In genomic region chr6:170575250-170575649, GRCh38 we compare ENCODE assay signal across 13 cellular contexts. TPM values are rescaled to one million over a fixed set of nuclear protein-coding genes. Genes with fewer than 3 reads are reported as not detected.
DNase-seq lines count a peak whose midpoint lies in the region; TF ChIP-seq lines count a peak whose summit lies in the region.
"Had no signal": no experiment of that assay in that cellular context is flagged by ENCODE, and none has a peak within 500 bp of the region (broad histone marks: within the 10 kb centered on the region; RNA-seq: fewer than 3 reads in every experiment).

No MANE protein-coding gene starts in this region.

- intact Hi-C loops in spleen (cut with DNase I; ENCODE audit: low total_unique reads), result no loop called here

- H3K9ac ChIP-seq in KMS-11 (no peak overlapping the region), mesendoderm (ENCODE audit: low read length) (no peak overlapping the region)

- no peak for TF ChIP-seq POLR2A in spleen (IDR thresholded peaks at IDR 0.05)

- peak; percentile 23; the same call in 1 of the 2 replicates for TF ChIP-seq CTCF in KMS-11 (conservative IDR thresholded peaks at IDR 0.05; ENCODE audit: low read depth, low read length)
- TF ChIP-seq CTCF in astrocyte of the spinal cord (IDR thresholded peaks at IDR 0.05; ENCODE audit: low read depth, low read length), result peak; percentile 38
- no peak for TF ChIP-seq CTCF in spleen (IDR thresholded peaks at IDR 0.05 in 8 of 11, conservative IDR thresholded peaks at IDR 0.05 in 3 of 11)

- H3K27me3 ChIP-seq in KMS-11 (ENCODE audit: insufficient read depth, low read depth), result no peaks in the 10 kb centered on the region
- no peaks in the 10 kb centered on the region for H3K27me3 ChIP-seq in mesendoderm (ENCODE audit: insufficient read depth, low read length, poor library complexity)
- H3K27me3 ChIP-seq in spleen (replicated peaks in 1 of 7), result no peaks in the 10 kb centered on the region
- H3K27me3 ChIP-seq: esophagus muscularis mucosa had no signal

- no peak overlapping the region for H3K18ac ChIP-seq in mesendoderm (ENCODE audit: low read length)

- H4K8ac ChIP-seq in mesendoderm (ENCODE audit: low read depth, low read length), result no peak overlapping the region

- H3K23ac ChIP-seq in mesendoderm (ENCODE audit: low read length), result no peak overlapping the region

- H2AK5ac ChIP-seq in mesendoderm (ENCODE audit: low read length), result no peak overlapping the region

- H3K9me3 ChIP-seq in spleen, result no peaks in the 10 kb centered on the region
- H3K9me3 ChIP-seq: esophagus muscularis mucosa had no signal

- H3K27ac ChIP-seq in KMS-11 (no peak overlapping the region), mesendoderm (ENCODE audit: low read depth, low read length) (no peak overlapping the region), spleen (no peak overlapping the region)
- H3K27ac ChIP-seq: esophagus muscularis mucosa had no signal

- H2BK5ac ChIP-seq in mesendoderm (ENCODE audit: low read length), result no peak overlapping the region

- WGBS in mesendoderm (ENCODE audit: extremely low coverage, insufficient coverage, low lambda C conversion rate), result no CpG with 5 or more reads among the region's 1 CpG
- WGBS in spleen, 5 donors, result 79 to 94% (median 90%) methylated on average over 1 of the region's 1 CpG

- H2BK120ac ChIP-seq in mesendoderm (ENCODE audit: low read depth, low read length), result no peak overlapping the region

- no peaks in the 10 kb centered on the region; the same call in 1 of the 2 replicates for H3K36me3 ChIP-seq in KMS-11 (ENCODE audit: insufficient read depth)
- H3K36me3 ChIP-seq in mesendoderm (ENCODE audit: control insufficient read depth, insufficient read depth, low read length), result no peaks in the 10 kb centered on the region
- H3K36me3 ChIP-seq in spleen, result peaks cover 6 to 100% (median 85%) of the 10 kb centered on the region in 6 donors

- H3K4ac ChIP-seq in mesendoderm (ENCODE audit: low read depth, low read length), result no peak overlapping the region

- H3K4me1 ChIP-seq in KMS-11 (ENCODE audit: low read depth, poor library complexity, severe bottlenecking), result peaks cover 15% of the 10 kb centered on the region
- H3K4me1 ChIP-seq in mesendoderm (ENCODE audit: control insufficient read depth, low read depth, low read length), result no peaks in the 10 kb centered on the region
- H3K4me1 ChIP-seq in spleen, result peaks cover 0 to 3% (median 0%) of the 10 kb centered on the region in 6 donors
- H3K4me1 ChIP-seq: esophagus muscularis mucosa had no signal

- no peak overlapping the region for H3K56ac ChIP-seq in mesendoderm (ENCODE audit: low read length)

- in situ Hi-C loops in astrocyte of the spinal cord (cut with HindIII; ENCODE audit: low sequenced_read_pairs), result no loop called here

- no peaks in the 10 kb centered on the region for H4K20me1 ChIP-seq in KMS-11 (ENCODE audit: insufficient read depth)

- H2AFZ ChIP-seq in KMS-11 (ENCODE audit: low read depth), result no peak overlapping the region

- no peak overlapping the region for H4K5ac ChIP-seq in mesendoderm (ENCODE audit: low read length)

- H3K79me1 ChIP-seq in mesendoderm (ENCODE audit: low read length), result no peaks in the 10 kb centered on the region

- H3K79me2 ChIP-seq in KMS-11 (ENCODE audit: insufficient read depth, low read depth) (no peaks in the 10 kb centered on the region), mesendoderm (ENCODE audit: control insufficient read depth, insufficient read depth, low read length) (no peaks in the 10 kb centered on the region)

- H3K4me2 ChIP-seq in KMS-11, result no peak overlapping the region
- H3K4me2 ChIP-seq in mesendoderm (ENCODE audit: low read length), result no peak overlapping the region

- no peak overlapping the region for H2BK15ac ChIP-seq in mesendoderm (replicated peaks; ENCODE audit: low read depth)

- H3K4me3 ChIP-seq in KMS-11 (IDR thresholded peaks at IDR 0.05; ENCODE audit: insufficient read depth, low read depth, low read length) (no peak overlapping the region), astrocyte of the spinal cord (ENCODE audit: low read depth, low read length) (no peak overlapping the region), mesendoderm (ENCODE audit: low read length) (no peak overlapping the region), spleen (no peak overlapping the region)
- H3K4me3 ChIP-seq: esophagus muscularis mucosa had no signal

- DNase-seq in NCI-H1105 treated with DMSO at 0.1 percent for 48 hours (lab: John Stamatoyannopoulos, UW), result peak; percentile 5
- DNase-seq in NCI-H1105 (lab: John Stamatoyannopoulos, UW), result no peak
- no peak for DNase-seq in astrocyte of the spinal cord (ENCODE audit: low read depth, low spot score)
- peak; percentile 31 for DNase-seq in mesendoderm
- DNase-seq in spleen, result no peak
- DNase-seq in mesenteric fat pad (ENCODE audit: low spot score), result no peak
- DNase-seq in OCI-M2 (lab: John Stamatoyannopoulos, UW; ENCODE audit: unreplicated experiment), result no peak
- DNase-seq: activated naive CD8-positive, alpha-beta T cell treated with anti-CD3 and anti-CD28 coated beads for 36 hours; midbrain; NCI-H146; Right ventricle myocardium superior had no signal

RNA-seq across cellular contexts. Expression of gene PDCD2, which starts 9.2 kb away (rescaled TPM):
- 101 TPM for polyA plus RNA-seq in mesendoderm (2013, experiment 1 of 2)
- 98.4 TPM for polyA plus RNA-seq in mesendoderm (2013, experiment 2 of 2)
- 10 to 100 TPM; 45.5 to 95.4 (median 51.6) TPM for total RNA-seq in spleen
- polyA plus RNA-seq in spleen, result 10 to 100 TPM; 58.4 to 80.2 (median 64.9) TPM
- total RNA-seq in mesenteric fat pad, result 54.1 TPM

RNA-seq across cellular contexts. Expression of gene TBP, which starts 21.1 kb away (rescaled TPM):
- 26.6 TPM for polyA plus RNA-seq in mesendoderm (2013, experiment 1 of 2)
- 26.9 TPM for polyA plus RNA-seq in mesendoderm (2013, experiment 2 of 2)
- total RNA-seq in spleen, result 10 to 100 TPM; 14.7 to 28.4 (median 17.5) TPM
- 10 to 100 TPM; 12.0 to 20.7 (median 19.3) TPM for polyA plus RNA-seq in spleen
- total RNA-seq in mesenteric fat pad, result 10.6 TPM

RNA-seq across cellular contexts. Expression of gene PSMB1, which starts 22.1 kb away (rescaled TPM):
- 344 TPM for polyA plus RNA-seq in mesendoderm (2013, experiment 1 of 2)
- polyA plus RNA-seq in mesendoderm (2013, experiment 2 of 2), result 340 TPM
- total RNA-seq in spleen, result 100 to 1,000 TPM in 6 of 7 donors, 10 to 100 TPM in 1; 98.8 to 162 (median 110) TPM
- 100 to 1,000 TPM; 237 to 257 (median 239) TPM for polyA plus RNA-seq in spleen
- total RNA-seq in mesenteric fat pad, result 142 TPM

Comparison
In these comparisons a context has a peak if more than half of its experiments do, and no peak if none do; other contexts are left out.
1. DNase-seq: peak in NCI-H1105 treated with DMSO at 0.1 percent for 48 hours (single experiment) and mesendoderm (single experiment); none in NCI-H1105 (single experiment), astrocyte of the spinal cord (single experiment), spleen (single experiment), mesenteric fat pad (single experiment) and OCI-M2 (single experiment).
2. CTCF ChIP-seq: peak in KMS-11 (single experiment) and astrocyte of the spinal cord (single experiment); none in spleen (0 of 11).